ENCODE assay signal across 8 cellular contexts in genomic region chr6:56593801-56594318, GRCh38. TPM values are rescaled to one million over a fixed set of nuclear protein-coding genes. Genes with fewer than 3 reads are reported as not detected.
DNase-seq lines count a peak whose midpoint lies in the region; ATAC-seq and TF ChIP-seq lines count a peak whose summit lies in the region.

No MANE protein-coding gene starts in this region.

- no peaks in the 10 kb centered on the region for H3K9me3 Mint-ChIP-seq in activated B cell treated with CpG ODN at 0.5 μM for 24 hours

- no peak overlapping the region for H3K27ac Mint-ChIP-seq in activated B cell treated with CpG ODN at 0.5 μM for 24 hours

- peak overlapping the region; percentile 21 for H3K4me3 Mint-ChIP-seq in activated B cell treated with CpG ODN at 0.5 μM for 24 hours

- CTCF ChIA-PET in activated B cell treated with CpG ODN at 0.5 μM for 24 hours (lab: Charles Lee), result interaction anchor here (1.0 to 2.9 kb wide), 5 partner anchors 12 to 232 kb away, joined by 4 to 12 read pairs (median 5); no protein-coding TSS in a partner anchor

- POLR2A ChIA-PET in activated B cell treated with CpG ODN at 0.5 μM for 24 hours (lab: Charles Lee), result interaction anchor here (0.6 kb wide), 1 partner anchor 35 kb away, joined by 3 read pairs; no protein-coding TSS in a partner anchor

- peaks cover 26% of the 10 kb centered on the region for H3K4me1 Mint-ChIP-seq in activated B cell treated with CpG ODN at 0.5 μM for 24 hours

- no peak for TF ChIP-seq CTCF in activated B cell treated with CpG ODN at 0.5 μM for 24 hours (IDR thresholded peaks at IDR 0.05)

- peak; percentile 9 to 17 for DNase-seq in AML-193 (lab: John Stamatoyannopoulos, UW)
- no peak for DNase-seq in activated B cell treated with CpG ODN at 0.5 μM for 24 hours
- DNase-seq in stimulated activated CD4-positive, alpha-beta T cell treated with anti-CD3 and anti-CD28 coated beads, TNF-alpha, amount 100 ng/mL, for 24 hours (ENCODE audit: low read depth in 3 of 3), result peak in 2 of 3 experiments; percentile 5 to 8
- DNase-seq in HPDE6-E6E7 (ENCODE audit: extremely low spot score), result no peak
- DNase-seq in NCI-H1048 (lab: John Stamatoyannopoulos, UW), result no peak
- DNase-seq in ACHN, result no peak

- intact Hi-C loops in activated B cell treated with CpG ODN at 0.5 μM for 24 hours (cut with micrococcal nuclease), result loop anchor here (2.0 to 10.0 kb wide), 5 partner anchors 23 to 1319 kb away; partner anchors contain the start of gene PRIM2

- peak; percentile 95 for ATAC-seq in GM18909 (IDR thresholded peaks at IDR 0.05; ENCODE audit: poor library complexity, unreplicated experiment)
- ATAC-seq in HG03045 (IDR thresholded peaks at IDR 0.05; ENCODE audit: unreplicated experiment), result peak; percentile 95
- peak; percentile 82 for ATAC-seq in activated B cell treated with CpG ODN at 0.5 μM for 24 hours (ENCODE audit: low read depth)

- no peaks in the 10 kb centered on the region for H3K36me3 Mint-ChIP-seq in activated B cell treated with CpG ODN at 0.5 μM for 24 hours (ENCODE audit: low read depth)

- in situ Hi-C loops in ACHN (cut with HindIII; ENCODE audit: low pct_ligation_motif_present, low pct_unique_long_range_greater_than_20kb, low sequenced_read_pairs), result no loop called here

- H3K27me3 Mint-ChIP-seq in activated B cell treated with CpG ODN at 0.5 μM for 24 hours, result no peaks in the 10 kb centered on the region

RNA-seq across cellular contexts. Expression of gene DST, which starts 48.8 kb away (rescaled TPM):
- total RNA-seq in activated B cell treated with CpG ODN at 0.5 μM for 24 hours, result 0.49 and 1.3 TPM in 2 replicates

Comparison
In these comparisons a context has a peak if more than half of its experiments do, and no peak if none do; other contexts are left out.
1. DNase-seq: peak in AML-193 (2 of 2) and stimulated activated CD4-positive, alpha-beta T cell treated with anti-CD3 and anti-CD28 coated beads, TNF-alpha, amount 100 ng/mL, for 24 hours (2 of 3); none in activated B cell treated with CpG ODN at 0.5 μM for 24 hours (single experiment), HPDE6-E6E7 (single experiment), NCI-H1048 (single experiment) and ACHN (single experiment).
2. Peak in every context shown above with its lines, with median percentiles within 50 percentile points of each other: ATAC-seq.